In the genomic region with DNA sequence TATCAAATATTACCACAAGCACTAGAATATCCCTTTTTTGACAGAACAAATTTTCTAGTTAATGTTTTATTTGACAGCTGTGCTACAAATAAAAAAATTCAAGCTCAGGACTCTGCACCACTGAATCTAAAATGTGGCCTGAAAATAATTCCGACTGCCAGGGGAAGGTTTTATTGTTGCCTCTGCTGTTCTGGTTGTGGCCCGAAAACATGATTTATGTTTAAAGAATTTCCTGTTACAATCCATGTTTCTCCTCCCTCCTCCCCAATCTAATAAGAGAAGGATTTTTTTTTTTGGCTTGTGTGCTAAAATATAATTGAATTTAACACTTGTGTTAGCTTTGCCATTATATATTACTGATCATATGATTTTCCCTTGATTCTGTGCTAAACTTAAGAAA, we compare ENCODE assay signal across 14 cellular contexts.
DNase-seq lines count a peak whose midpoint lies in the region; TF ChIP-seq lines count a peak whose summit lies in the region.
"Had no signal": no experiment of that assay in that cellular context is flagged by ENCODE, and none has a peak within 500 bp of the region (broad histone marks: within the 10 kb centered on the region; RNA-seq: fewer than 3 reads in every experiment).

No MANE protein-coding gene starts in this region.

- H3F3A ChIP-seq in SK-N-SH (replicated peaks; ENCODE audit: insufficient read depth), result peaks cover 29% of the 10 kb centered on the region

- no peaks in the 10 kb centered on the region for H3K9me3 ChIP-seq in SK-N-SH
- H3K9me3 ChIP-seq: mucosa of descending colon, right lobe of liver had no signal

- no peak overlapping the region for H3K27ac Mint-ChIP-seq in nephron progenitor cell

- H3K4me3 ChIP-seq in SK-N-SH (ENCODE audit: low read depth in 2 of 2, low read length in 1 of 2) (no peak overlapping the region), lower leg skin (ENCODE audit: low read depth, poor library complexity, severe bottlenecking) (no peak overlapping the region)
- H3K4me3 ChIP-seq: cardiac muscle cell, mucosa of descending colon, right lobe of liver had no signal

- H3K4me3 Mint-ChIP-seq in nephron progenitor cell, result no peak overlapping the region
- H3K4me3 Mint-ChIP-seq: CD8-positive, alpha-beta memory T cell had no signal

- H3K27ac ChIP-seq in SK-N-SH (ENCODE audit: low read depth in 2 of 2, low read length in 1 of 2), result peak overlapping the region; percentile 39 to 71; a peak in 3 of 4 replicates
- H3K27ac ChIP-seq: cardiac muscle cell, right lobe of liver had no signal

- H3K79me2 ChIP-seq in SK-N-SH (ENCODE audit: insufficient read depth), result no peaks in the 10 kb centered on the region

- no peaks in the 10 kb centered on the region for H3K9me3 Mint-ChIP-seq in nephron progenitor cell
- H3K9me3 Mint-ChIP-seq: CD8-positive, alpha-beta memory T cell had no signal

- intact Hi-C loops in lower leg skin (cut with DNase I; ENCODE audit: low total_unique reads), result no loop called here

- H4K20me1 ChIP-seq in SK-N-SH (ENCODE audit: insufficient read depth), result no peaks in the 10 kb centered on the region

- peak overlapping the region; percentile 35; the same call in 1 of the 2 replicates for H3K9ac ChIP-seq in SK-N-SH

- no peaks in the 10 kb centered on the region for H3K27me3 ChIP-seq in SK-N-SH (ENCODE audit: insufficient read depth)
- H3K27me3 ChIP-seq: cardiac muscle cell, right lobe of liver had no signal

- peak overlapping the region; percentile 44 for H3K4me2 ChIP-seq in SK-N-SH

- POLR2A ChIA-PET in SK-N-SH (lab: Yijun Ruan, JAX), result no interaction called here

- CTCF ChIA-PET in SK-N-SH (lab: Yijun Ruan, JAX), result interaction anchor here (1.7 to 4.3 kb wide), 2 partner anchors 9 to 561 kb away, joined by 5 to 17 read pairs; no protein-coding TSS in a partner anchor

- H3K36me3 Mint-ChIP-seq in nephron progenitor cell (ENCODE audit: low read depth), result no peaks in the 10 kb centered on the region

- H3K4me1 Mint-ChIP-seq in nephron progenitor cell, result no peaks in the 10 kb centered on the region

- no peak for TF ChIP-seq RAD21 in SK-N-SH (IDR thresholded peaks at IDR 0.05; ENCODE audit: low read length)

- no peak for TF ChIP-seq CTCF in SK-N-SH (IDR thresholded peaks at IDR 0.05)
- no peak for TF ChIP-seq CTCF in nephron progenitor cell (IDR thresholded peaks at IDR 0.05)
- TF ChIP-seq CTCF in lower leg skin (IDR thresholded peaks at IDR 0.05), result no peak

- 6% methylated on average over 2 of the region's 2 CpGs for WGBS in SK-N-SH (ENCODE audit: low lambda C conversion rate)
- 40 to 41% methylated on average over 2 of the region's 2 CpGs for WGBS in lower leg skin, 2 donors

- no peaks in the 10 kb centered on the region for H3K9me2 ChIP-seq in SK-N-SH

- peak; percentile 27 for DNase-seq in GM04503 (ENCODE audit: low read depth)
- DNase-seq in SK-N-SH, result no peak
- peak; percentile 44 for DNase-seq in fibroblast of gingiva (ENCODE audit: low read depth)
- DNase-seq in pulmonary artery endothelial cell (ENCODE audit: low read depth, low spot score), result peak; percentile 30
- DNase-seq in nephron progenitor cell, result no peak
- no peak for DNase-seq in 8988T
- DNase-seq in lower leg skin (ENCODE audit: low spot score in 2 of 2), result no peak
- DNase-seq in NCI-H1092 (lab: John Stamatoyannopoulos, UW), result no peak
- DNase-seq: activated CD4-positive, alpha-beta T cell treated with anti-CD3 and anti-CD28 coated beads for 48 hours; CD8-positive, alpha-beta memory T cell; mucosa of descending colon; NCI-H2029 treated with DMSO at 0.1 percent for 48 hours; right lobe of liver had no signal

- peak; percentile 10 to 57; a peak in 2 of 4 replicates for TF ChIP-seq EP300 in SK-N-SH (IDR thresholded peaks at IDR 0.05; ENCODE audit: borderline replicate concordance in 1 of 2, low read depth in 1 of 2, low read length in 1 of 2)

- no peaks in the 10 kb centered on the region for H3K36me3 ChIP-seq in SK-N-SH (replicated peaks in 1 of 2; ENCODE audit: control insufficient read depth in 1 of 2, insufficient read depth in 2 of 2, low read length in 1 of 2)
- H3K36me3 ChIP-seq: cardiac muscle cell had no signal

- TF ChIP-seq POLR2A in lower leg skin (IDR thresholded peaks at IDR 0.05), result no peak

- H3K27me3 Mint-ChIP-seq in nephron progenitor cell (ENCODE audit: low read depth, poor library complexity), result no peaks in the 10 kb centered on the region
- H3K27me3 Mint-ChIP-seq: CD8-positive, alpha-beta memory T cell had no signal

- peak overlapping the region; percentile 23; the same call in 1 of the 2 replicates for H2AFZ ChIP-seq in SK-N-SH (ENCODE audit: low read depth)

- peaks cover 6 to 38% of the 10 kb centered on the region in 2 experiments; a peak in 3 of 4 replicates for H3K4me1 ChIP-seq in SK-N-SH (ENCODE audit: control insufficient read depth in 1 of 2, insufficient read depth in 2 of 2, low read depth in 1 of 2, low read length in 1 of 2)

TF ChIP-seq in SK-N-SH, 30 proteins besides CTCF, POLR2A, EP300 and RAD21:
- TF ChIP-seq FOSL2 (IDR thresholded peaks at IDR 0.05; ENCODE audit: borderline replicate concordance, low read depth), result peak; percentile 65
- TF ChIP-seq, protein P1, sequence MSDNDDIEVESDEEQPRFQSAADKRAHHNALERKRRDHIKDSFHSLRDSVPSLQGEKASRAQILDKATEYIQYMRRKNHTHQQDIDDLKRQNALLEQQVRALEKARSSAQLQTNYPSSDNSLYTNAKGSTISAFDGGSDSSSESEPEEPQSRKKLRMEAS (IDR thresholded peaks at IDR 0.05; ENCODE audit: low read depth), result 0 out of 2 replicates have a peak, but pooled peaks have one; percentile 28
- TF ChIP-seq, protein P2, sequence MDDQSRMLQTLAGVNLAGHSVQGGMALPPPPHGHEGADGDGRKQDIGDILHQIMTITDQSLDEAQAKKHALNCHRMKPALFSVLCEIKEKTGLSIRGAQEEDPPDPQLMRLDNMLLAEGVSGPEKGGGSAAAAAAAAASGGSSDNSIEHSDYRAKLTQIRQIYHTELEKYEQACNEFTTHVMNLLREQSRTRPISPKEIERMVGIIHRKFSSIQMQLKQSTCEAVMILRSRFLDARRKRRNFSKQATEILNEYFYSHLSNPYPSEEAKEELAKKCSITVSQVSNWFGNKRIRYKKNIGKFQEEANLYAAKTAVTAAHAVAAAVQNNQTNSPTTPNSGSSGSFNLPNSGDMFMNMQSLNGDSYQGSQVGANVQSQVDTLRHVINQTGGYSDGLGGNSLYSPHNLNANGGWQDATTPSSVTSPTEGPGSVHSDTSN (IDR thresholded peaks at IDR 0.05), result peak; percentile 68
- TF ChIP-seq SMC3 (IDR thresholded peaks at IDR 0.05; ENCODE audit: low read depth, low read length), result no peak
- peak; percentile 78 for TF ChIP-seq JUND (IDR thresholded peaks at IDR 0.05)
- peak; percentile 72 for TF ChIP-seq TCF12 (IDR thresholded peaks at IDR 0.05)
- TF ChIP-seq TEAD4 (IDR thresholded peaks at IDR 0.05; ENCODE audit: borderline replicate concordance, insufficient read depth), result 0 out of 2 replicates have a peak, but pooled peaks have one; percentile 46
- no peak for TF ChIP-seq GATA2 (CRISPR knock-in tag; IDR thresholded peaks at IDR 0.05)
- TF ChIP-seq SIN3A (IDR thresholded peaks at IDR 0.05; ENCODE audit: borderline replicate concordance, low read depth, low read length), result no peak
- TF ChIP-seq POLR2AphosphoS5 (IDR thresholded peaks at IDR 0.05; ENCODE audit: low read depth, low read length), result no peak

Comparison
In these comparisons a context has a peak if more than half of its experiments do, and no peak if none do; other contexts are left out.
1. DNase-seq: peak in GM04503 (single experiment), fibroblast of gingiva (single experiment) and pulmonary artery endothelial cell (single experiment); none in SK-N-SH (single experiment), nephron progenitor cell (single experiment), 8988T (single experiment), lower leg skin (0 of 2) and NCI-H1092 (single experiment).